In the genomic region with DNA sequence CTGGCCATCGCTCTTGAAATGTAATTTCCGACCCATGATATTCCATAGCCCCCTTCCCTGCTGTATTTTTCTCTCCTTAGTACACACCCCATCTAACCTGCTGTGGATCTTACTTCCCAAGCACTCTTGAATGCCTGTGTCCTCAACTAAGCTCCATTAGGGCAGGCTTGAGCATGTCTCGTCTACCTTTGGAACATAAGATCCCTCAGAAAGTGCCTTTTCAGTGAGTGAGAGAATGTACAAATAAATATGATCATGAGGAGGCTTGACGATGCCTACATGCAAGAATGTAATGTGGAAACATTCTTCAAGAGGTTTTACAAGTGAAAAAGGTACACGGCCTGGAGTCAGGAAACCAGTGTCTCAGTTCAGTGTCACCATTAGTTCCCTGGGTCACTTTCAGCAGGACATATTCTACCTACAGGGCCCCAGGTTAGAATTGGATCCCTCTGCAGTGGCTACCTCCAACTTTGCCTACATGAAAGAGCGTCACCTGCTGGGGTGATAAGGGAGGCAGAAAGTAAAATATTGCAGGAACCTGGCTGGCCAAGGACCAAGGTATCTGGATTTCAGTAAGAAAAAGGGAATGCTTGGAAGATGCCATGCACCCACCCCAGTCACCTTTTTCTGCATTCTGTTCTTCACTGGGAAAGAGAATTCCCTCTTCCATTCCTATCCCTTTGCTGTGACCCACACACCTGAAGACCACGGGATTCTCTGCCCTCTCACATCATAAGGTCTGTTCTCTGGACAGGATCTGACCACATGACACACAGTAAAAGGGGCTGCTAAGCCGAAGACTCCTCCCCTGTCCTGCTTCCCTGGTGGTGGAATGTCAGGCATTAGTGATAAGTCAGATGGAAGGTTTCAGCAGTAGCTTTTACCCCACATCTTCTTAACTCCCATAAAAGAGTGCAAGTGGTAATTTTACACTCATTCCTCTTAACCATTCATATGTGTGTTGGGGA, we compare ENCODE assay signal across 1 cellular context.
TF ChIP-seq lines count a peak whose summit lies in the region.

No MANE protein-coding gene starts in this region.

TF ChIP-seq in GM23338, 12 proteins besides CTCF, POLR2A, EP300 and RAD21 (continued from another document):
- TF ChIP-seq, protein P1, sequence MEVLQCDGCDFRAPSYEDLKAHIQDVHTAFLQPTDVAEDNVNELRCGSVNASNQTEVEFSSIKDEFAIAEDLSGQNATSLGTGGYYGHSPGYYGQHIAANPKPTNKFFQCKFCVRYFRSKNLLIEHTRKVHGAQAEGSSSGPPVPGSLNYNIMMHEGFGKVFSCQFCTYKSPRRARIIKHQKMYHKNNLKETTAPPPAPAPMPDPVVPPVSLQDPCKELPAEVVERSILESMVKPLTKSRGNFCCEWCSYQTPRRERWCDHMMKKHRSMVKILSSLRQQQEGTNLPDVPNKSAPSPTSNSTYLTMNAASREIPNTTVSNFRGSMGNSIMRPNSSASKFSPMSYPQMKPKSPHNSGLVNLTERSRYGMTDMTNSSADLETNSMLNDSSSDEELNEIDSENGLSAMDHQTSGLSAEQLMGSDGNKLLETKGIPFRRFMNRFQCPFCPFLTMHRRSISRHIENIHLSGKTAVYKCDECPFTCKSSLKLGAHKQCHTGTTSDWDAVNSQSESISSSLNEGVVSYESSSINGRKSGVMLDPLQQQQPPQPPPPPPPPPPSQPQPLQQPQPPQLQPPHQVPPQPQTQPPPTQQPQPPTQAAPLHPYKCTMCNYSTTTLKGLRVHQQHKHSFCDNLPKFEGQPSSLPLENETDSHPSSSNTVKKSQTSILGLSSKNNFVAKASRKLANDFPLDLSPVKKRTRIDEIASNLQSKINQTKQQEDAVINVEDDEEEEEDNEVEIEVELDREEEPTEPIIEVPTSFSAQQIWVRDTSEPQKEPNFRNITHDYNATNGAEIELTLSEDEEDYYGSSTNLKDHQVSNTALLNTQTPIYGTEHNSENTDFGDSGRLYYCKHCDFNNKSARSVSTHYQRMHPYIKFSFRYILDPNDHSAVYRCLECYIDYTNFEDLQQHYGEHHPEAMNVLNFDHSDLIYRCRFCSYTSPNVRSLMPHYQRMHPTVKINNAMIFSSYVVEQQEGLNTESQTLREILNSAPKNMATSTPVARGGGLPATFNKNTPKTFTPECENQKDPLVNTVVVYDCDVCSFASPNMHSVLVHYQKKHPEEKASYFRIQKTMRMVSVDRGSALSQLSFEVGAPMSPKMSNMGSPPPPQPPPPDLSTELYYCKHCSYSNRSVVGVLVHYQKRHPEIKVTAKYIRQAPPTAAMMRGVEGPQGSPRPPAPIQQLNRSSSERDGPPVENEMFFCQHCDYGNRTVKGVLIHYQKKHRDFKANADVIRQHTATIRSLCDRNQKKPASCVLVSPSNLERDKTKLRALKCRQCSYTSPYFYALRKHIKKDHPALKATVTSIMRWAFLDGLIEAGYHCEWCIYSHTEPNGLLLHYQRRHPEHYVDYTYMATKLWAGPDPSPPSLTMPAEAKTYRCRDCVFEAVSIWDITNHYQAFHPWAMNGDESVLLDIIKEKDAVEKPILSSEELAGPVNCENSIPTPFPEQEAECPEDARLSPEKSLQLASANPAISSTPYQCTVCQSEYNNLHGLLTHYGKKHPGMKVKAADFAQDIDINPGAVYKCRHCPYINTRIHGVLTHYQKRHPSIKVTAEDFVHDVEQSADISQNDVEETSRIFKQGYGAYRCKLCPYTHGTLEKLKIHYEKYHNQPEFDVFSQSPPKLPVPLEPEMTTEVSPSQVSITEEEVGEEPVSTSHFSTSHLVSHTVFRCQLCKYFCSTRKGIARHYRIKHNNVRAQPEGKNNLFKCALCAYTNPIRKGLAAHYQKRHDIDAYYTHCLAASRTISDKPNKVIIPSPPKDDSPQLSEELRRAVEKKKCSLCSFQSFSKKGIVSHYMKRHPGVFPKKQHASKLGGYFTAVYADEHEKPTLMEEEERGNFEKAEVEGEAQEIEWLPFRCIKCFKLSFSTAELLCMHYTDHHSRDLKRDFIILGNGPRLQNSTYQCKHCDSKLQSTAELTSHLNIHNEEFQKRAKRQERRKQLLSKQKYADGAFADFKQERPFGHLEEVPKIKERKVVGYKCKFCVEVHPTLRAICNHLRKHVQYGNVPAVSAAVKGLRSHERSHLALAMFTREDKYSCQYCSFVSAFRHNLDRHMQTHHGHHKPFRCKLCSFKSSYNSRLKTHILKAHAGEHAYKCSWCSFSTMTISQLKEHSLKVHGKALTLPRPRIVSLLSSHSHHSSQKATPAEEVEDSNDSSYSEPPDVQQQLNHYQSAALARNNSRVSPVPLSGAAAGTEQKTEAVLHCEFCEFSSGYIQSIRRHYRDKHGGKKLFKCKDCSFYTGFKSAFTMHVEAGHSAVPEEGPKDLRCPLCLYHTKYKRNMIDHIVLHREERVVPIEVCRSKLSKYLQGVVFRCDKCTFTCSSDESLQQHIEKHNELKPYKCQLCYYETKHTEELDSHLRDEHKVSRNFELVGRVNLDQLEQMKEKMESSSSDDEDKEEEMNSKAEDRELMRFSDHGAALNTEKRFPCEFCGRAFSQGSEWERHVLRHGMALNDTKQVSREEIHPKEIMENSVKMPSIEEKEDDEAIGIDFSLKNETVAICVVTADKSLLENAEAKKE (CRISPR knock-in tag; IDR thresholded peaks at IDR 0.05) = no peak
- TF ChIP-seq JUNB (IDR thresholded peaks at IDR 0.05; ENCODE audit: unreplicated experiment) (no peak), EZH2 (IDR thresholded peaks at IDR 0.05; ENCODE audit: low read depth, unreplicated experiment) (no peak), NANOG (IDR thresholded peaks at IDR 0.05; ENCODE audit: borderline replicate concordance) (no peak), EZH2phosphoT487 (IDR thresholded peaks at IDR 0.05; ENCODE audit: unreplicated experiment) (no peak)
